27 cellular contexts compared by ENCODE assay signal in genomic region chr5:35341189-35341588, GRCh38.
"Had no signal": no experiment of that assay in that cellular context is flagged by ENCODE, and none has a peak within 500 bp of the region (broad histone marks: within the 10 kb centered on the region; RNA-seq: fewer than 3 reads in every experiment).

No MANE protein-coding gene starts in this region.

- H3K36me3 Mint-ChIP-seq: natural killer cell; stimulated activated memory B cell treated with anti-CD40 and anti-IgM and Interleukin-4, amounts not matched to agents 10 μg/mL and 1 μg/mL and 100 μg/mL, for 72 hours had no signal

- H3K4me1 ChIP-seq: parathyroid adenoma, psoas muscle, right lobe of liver, sigmoid colon, thyroid gland, tibial nerve, upper lobe of left lung, vagina had no signal

- H3K27me3 Mint-ChIP-seq: progenitor cell of endocrine pancreas; stimulated activated memory B cell treated with anti-CD40 and anti-IgM and Interleukin-4, amounts not matched to agents 10 μg/mL and 1 μg/mL and 100 μg/mL, for 72 hours; stimulated activated naive CD8-positive, alpha-beta T cell treated with anti-CD3 and anti-CD28 coated beads, Interleukin-15, amount 100 ng/mL, for 72 hours had no signal

- H3K4me3 Mint-ChIP-seq: natural killer cell; nephron; neural progenitor cell; stimulated activated memory B cell treated with anti-CD40 and anti-IgM and Interleukin-4, amounts not matched to agents 10 μg/mL and 1 μg/mL and 100 μg/mL, for 72 hours; stimulated activated naive CD8-positive, alpha-beta T cell treated with anti-CD3 and anti-CD28 coated beads, Interleukin-15, amount 100 ng/mL, for 72 hours had no signal

- ATAC-seq: natural killer cell; psoas muscle; right cardiac atrium; right lobe of liver; stimulated activated memory B cell treated with anti-CD40 and anti-IgM and Interleukin-4, amounts not matched to agents 10 μg/mL and 1 μg/mL and 100 μg/mL, for 72 hours; stimulated activated naive CD8-positive, alpha-beta T cell treated with anti-CD3 and anti-CD28 coated beads, Interleukin-15, amount 100 ng/mL, for 72 hours; stimulated activated naive CD8-positive, alpha-beta T cell treated with anti-CD3 and anti-CD28 coated beads, Interleukin-15, Interleukin-2, amounts not matched to agents 100 U/mL and 50 U/mL, for 24 hours had no signal

- H3K9ac ChIP-seq: neural progenitor cell, parathyroid adenoma had no signal

- H3K79me2 ChIP-seq: parathyroid adenoma had no signal

- DNase-seq: natural killer cell; occipital lobe; ovary; posterior cingulate gyrus; psoas muscle; right cardiac atrium; right lobe of liver; sigmoid colon; small intestine; stimulated activated CD4-positive, alpha-beta T cell treated with anti-CD3 and anti-CD28 coated beads, Interleukin-15, amount 100 ng/mL, for 24 hours; stimulated activated CD4-positive, alpha-beta T cell treated with anti-CD3 and anti-CD28 coated beads, Interleukin-2, amount 100 ng/mL, for 24 hours; stimulated activated CD4-positive, alpha-beta T cell treated with anti-CD3 and anti-CD28 coated beads, Interleukin-2, amount 100 ng/mL, for 48 hours; stimulated activated CD4-positive, alpha-beta T cell treated with anti-CD3 and anti-CD28 coated beads, Interleukin-4, amount 100 ng/mL, for 24 hours; stimulated activated naive CD4-positive, alpha-beta T cell; stimulated activated naive CD8-positive, alpha-beta T cell treated with anti-CD3 and anti-CD28 coated beads, Interleukin-15, amount 100 ng/mL, for 72 hours; stimulated activated naive CD8-positive, alpha-beta T cell treated with anti-CD3 and anti-CD28 coated beads, Interleukin-15, Interleukin-2, amounts not matched to agents 100 U/mL and 50 U/mL, for 24 hours; substantia nigra; thyroid gland; upper lobe of left lung had no signal

- H3K27ac Mint-ChIP-seq: natural killer cell; nephron; progenitor cell of endocrine pancreas; stimulated activated memory B cell treated with anti-CD40 and anti-IgM and Interleukin-4, amounts not matched to agents 10 μg/mL and 1 μg/mL and 100 μg/mL, for 72 hours; stimulated activated naive CD8-positive, alpha-beta T cell treated with anti-CD3 and anti-CD28 coated beads, Interleukin-15, amount 100 ng/mL, for 72 hours had no signal

- H3K4me3 ChIP-seq: neural progenitor cell, ovary, psoas muscle, right lobe of liver, sigmoid colon, thoracic aorta, thyroid gland, tibial nerve, upper lobe of left lung, vagina had no signal

- H3K9me3 ChIP-seq: ovary, psoas muscle, right lobe of liver, thoracic aorta, thyroid gland, upper lobe of left lung, vagina had no signal

- H3K36me3 ChIP-seq: neural progenitor cell, ovary, right lobe of liver, sigmoid colon, thoracic aorta, thyroid gland, tibial nerve, upper lobe of left lung, vagina had no signal

- H3K27ac ChIP-seq: neural progenitor cell, ovary, parathyroid adenoma, psoas muscle, right lobe of liver, sigmoid colon, thoracic aorta, thyroid gland, tibial nerve, upper lobe of left lung, vagina had no signal

- H3K4me2 ChIP-seq: neural progenitor cell had no signal

- H3K9me3 Mint-ChIP-seq: stimulated activated naive CD8-positive, alpha-beta T cell treated with anti-CD3 and anti-CD28 coated beads, Interleukin-15, amount 100 ng/mL, for 72 hours had no signal

- H3K4me1 Mint-ChIP-seq: natural killer cell; nephron; stimulated activated memory B cell treated with anti-CD40 and anti-IgM and Interleukin-4, amounts not matched to agents 10 μg/mL and 1 μg/mL and 100 μg/mL, for 72 hours; stimulated activated naive CD8-positive, alpha-beta T cell treated with anti-CD3 and anti-CD28 coated beads, Interleukin-15, amount 100 ng/mL, for 72 hours had no signal

- H3K27me3 ChIP-seq: neural progenitor cell, ovary, right lobe of liver, sigmoid colon, thyroid gland, tibial nerve, upper lobe of left lung, vagina had no signal
